In genomic region chr2:217834057-217834620, GRCh38 we compare ENCODE assay signal across 1 cellular context.
TF ChIP-seq lines count a peak whose summit lies in the region.

No MANE protein-coding gene starts in this region.

TF ChIP-seq in SK-N-SH treated with all-trans-retinoic acid at 6 μM for 48 hours, 23 proteins besides CTCF, POLR2A, EP300 and RAD21 (continued from another document):
- no peak for TF ChIP-seq GLIS3 (CRISPR knock-in tag; IDR thresholded peaks at IDR 0.05)
- TF ChIP-seq, protein P1, sequence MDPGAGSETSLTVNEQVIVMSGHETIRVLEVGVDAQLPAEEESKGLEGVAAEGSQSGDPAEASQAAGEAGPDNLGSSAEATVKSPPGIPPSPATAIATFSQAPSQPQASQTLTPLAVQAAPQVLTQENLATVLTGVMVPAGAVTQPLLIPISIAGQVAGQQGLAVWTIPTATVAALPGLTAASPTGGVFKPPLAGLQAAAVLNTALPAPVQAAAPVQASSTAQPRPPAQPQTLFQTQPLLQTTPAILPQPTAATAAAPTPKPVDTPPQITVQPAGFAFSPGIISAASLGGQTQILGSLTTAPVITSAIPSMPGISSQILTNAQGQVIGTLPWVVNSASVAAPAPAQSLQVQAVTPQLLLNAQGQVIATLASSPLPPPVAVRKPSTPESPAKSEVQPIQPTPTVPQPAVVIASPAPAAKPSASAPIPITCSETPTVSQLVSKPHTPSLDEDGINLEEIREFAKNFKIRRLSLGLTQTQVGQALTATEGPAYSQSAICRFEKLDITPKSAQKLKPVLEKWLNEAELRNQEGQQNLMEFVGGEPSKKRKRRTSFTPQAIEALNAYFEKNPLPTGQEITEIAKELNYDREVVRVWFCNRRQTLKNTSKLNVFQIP (CRISPR knock-in tag; IDR thresholded peaks at IDR 0.05; ENCODE audit: borderline replicate concordance, low read depth), result no peak
